19 cellular contexts compared by ENCODE assay signal in genomic region chr17:50263293-50264262, GRCh38. TPM values are rescaled to one million over a fixed set of nuclear protein-coding genes. Genes with fewer than 3 reads are reported as not detected.
DNase-seq lines count a peak whose midpoint lies in the region; ATAC-seq, FAIRE-seq and TF ChIP-seq lines count a peak whose summit lies in the region.
"Had no signal": no experiment of that assay in that cellular context is flagged by ENCODE, and none has a peak within 500 bp of the region (broad histone marks: within the 10 kb centered on the region; RNA-seq: fewer than 3 reads in every experiment).

No MANE protein-coding gene starts in this region.

- no peak overlapping the region for H3K18ac ChIP-seq in mesendoderm (ENCODE audit: low read length)

- peak overlapping the region; percentile 92 for H2AFZ ChIP-seq in GM23338

- no peak overlapping the region for H4K8ac ChIP-seq in mesendoderm (ENCODE audit: low read depth, low read length)

- no peaks in the 10 kb centered on the region for H3K9me2 ChIP-seq in GM23338 (ENCODE audit: insufficient read depth)

- peak overlapping the region; percentile 68 for H3K56ac ChIP-seq in mesendoderm (ENCODE audit: low read length)

- H4K20me1 ChIP-seq in GM23338 (replicated peaks; ENCODE audit: insufficient read depth): no peaks in the 10 kb centered on the region

- H3K4me3 ChIP-seq in GM23338 (peak overlapping the region; percentile 55), ascending aorta (no peak overlapping the region), mesendoderm (ENCODE audit: low read length) (no peak overlapping the region), testis (no peak overlapping the region)

- H3K36me3 ChIP-seq in GM23338 (ENCODE audit: insufficient read depth): no peaks in the 10 kb centered on the region
- no peaks in the 10 kb centered on the region for H3K36me3 ChIP-seq in ascending aorta
- no peaks in the 10 kb centered on the region for H3K36me3 ChIP-seq in mesendoderm (ENCODE audit: control insufficient read depth, insufficient read depth, low read length)
- no peaks in the 10 kb centered on the region for H3K36me3 ChIP-seq in testis (ENCODE audit: low read depth, missing control alignments)

- peak overlapping the region; percentile 59 for H3K4me3 Mint-ChIP-seq in GM23338
- H3K4me3 Mint-ChIP-seq in activated CD8-positive, alpha-beta T cell treated with anti-CD3 and anti-CD28 coated beads for 36 hours: no peak overlapping the region
- H3K4me3 Mint-ChIP-seq: activated naive CD4-positive, alpha-beta T cell treated with anti-CD3 and anti-CD28 coated beads for 36 hours; CD8-positive, alpha-beta T cell had no signal

- H3K23ac ChIP-seq in mesendoderm (ENCODE audit: low read length): no peak overlapping the region

- TF ChIP-seq POLR2A in testis (IDR thresholded peaks at IDR 0.05) (no peak), H54 (IDR thresholded peaks at IDR 0.05; ENCODE audit: low read depth, low read length) (no peak)

- peak; percentile 62 for DNase-seq in GM23338 (ENCODE audit: low spot score)
- DNase-seq in ascending aorta (ENCODE audit: low spot score in 2 of 2): peak in 1 of 2 donors; percentile 45
- DNase-seq in mesendoderm: no peak
- DNase-seq in testis: no peak
- no peak for DNase-seq in stimulated activated CD8-positive, alpha-beta memory T cell treated with anti-CD3 and anti-CD28 coated beads, Interleukin-4, amount 100 ng/mL, for 48 hours
- DNase-seq in activated CD8-positive, alpha-beta T cell treated with anti-CD3 and anti-CD28 coated beads for 36 hours: no peak
- no peak for DNase-seq in H54 (ENCODE audit: insufficient read length, low spot score)
- DNase-seq: activated naive CD4-positive, alpha-beta T cell treated with anti-CD3 and anti-CD28 coated beads for 36 hours; cerebellar nuclear complex; hippocampal formation; NCI-H146; NCI-H524; stimulated activated CD4-positive, alpha-beta T cell treated with anti-CD3 and anti-CD28 coated beads, Interleukin-2, amount 100 ng/mL, for 48 hours; stimulated activated naive CD4-positive, alpha-beta T cell treated with Interleukin-2 at 50 U/mL for 16 hours had no signal

- intact Hi-C loops in ascending aorta (cut with DNase I): no loop called here
- intact Hi-C loops in testis (cut with DNase I; ENCODE audit: low total_unique reads): no loop called here
- intact Hi-C loops in activated CD8-positive, alpha-beta T cell treated with anti-CD3 and anti-CD28 coated beads for 36 hours (cut with micrococcal nuclease): no loop called here

- no peak for FAIRE-seq in H54 (lab: Jason Lieb, UNC)
- FAIRE-seq: RCC 7860 had no signal

- H3K9me3 Mint-ChIP-seq in GM23338: no peaks in the 10 kb centered on the region; the same call in 2 of the 3 replicates
- no peaks in the 10 kb centered on the region for H3K9me3 Mint-ChIP-seq in activated CD8-positive, alpha-beta T cell treated with anti-CD3 and anti-CD28 coated beads for 36 hours
- H3K9me3 Mint-ChIP-seq: activated naive CD4-positive, alpha-beta T cell treated with anti-CD3 and anti-CD28 coated beads for 36 hours; CD8-positive, alpha-beta T cell had no signal

- CTCF ChIA-PET in activated CD8-positive, alpha-beta T cell treated with anti-CD3 and anti-CD28 coated beads for 36 hours (lab: Charles Lee): interaction anchor here (1.4 kb wide), 1 partner anchor 64 kb away, joined by 5 read pairs; no protein-coding TSS in a partner anchor

- H2BK120ac ChIP-seq in mesendoderm (ENCODE audit: low read depth, low read length): no peak overlapping the region

- no CpG with 5 or more reads among the region's 11 CpGs for WGBS in mesendoderm (ENCODE audit: extremely low coverage, insufficient coverage, low lambda C conversion rate)
- 40 to 43% methylated on average over 11 of the region's 11 CpGs for WGBS in testis, 2 donors

- peaks cover 36% of the 10 kb centered on the region for H3K4me1 Mint-ChIP-seq in GM23338
- H3K4me1 Mint-ChIP-seq in activated CD8-positive, alpha-beta T cell treated with anti-CD3 and anti-CD28 coated beads for 36 hours (ENCODE audit: low read depth): no peaks in the 10 kb centered on the region

- no peak for TF ChIP-seq CTCF in GM23338 (conservative IDR thresholded peaks at IDR 0.05; ENCODE audit: low read depth in 2 of 2)
- TF ChIP-seq CTCF in ascending aorta (IDR thresholded peaks at IDR 0.05): no peak
- no peak for TF ChIP-seq CTCF in testis (IDR thresholded peaks at IDR 0.05)
- TF ChIP-seq CTCF in activated CD8-positive, alpha-beta T cell treated with anti-CD3 and anti-CD28 coated beads for 36 hours (IDR thresholded peaks at IDR 0.05): no peak

- H3K27me3 Mint-ChIP-seq in GM23338 (ENCODE audit: insufficient read depth, low read depth, poor library complexity): peaks cover 15% of the 10 kb centered on the region
- H3K27me3 Mint-ChIP-seq in activated CD8-positive, alpha-beta T cell treated with anti-CD3 and anti-CD28 coated beads for 36 hours: no peaks in the 10 kb centered on the region

- H3K4me1 ChIP-seq in GM23338 (ENCODE audit: insufficient read depth): peaks cover 17% of the 10 kb centered on the region; the same call in 1 of the 2 replicates
- peaks cover 36 to 50% of the 10 kb centered on the region in 2 donors for H3K4me1 ChIP-seq in ascending aorta
- no peaks in the 10 kb centered on the region for H3K4me1 ChIP-seq in mesendoderm (ENCODE audit: control insufficient read depth, low read depth, low read length)
- peaks cover 52% of the 10 kb centered on the region for H3K4me1 ChIP-seq in testis

- H3K4me2 ChIP-seq in GM23338: peak overlapping the region; percentile 82
- H3K4me2 ChIP-seq in mesendoderm (ENCODE audit: low read length): peak overlapping the region; percentile 42

- ATAC-seq in GM23338: no peak; the same call in 2 of the 3 replicates
- no peak for ATAC-seq in activated CD8-positive, alpha-beta T cell treated with anti-CD3 and anti-CD28 coated beads for 36 hours
- ATAC-seq: CD8-positive, alpha-beta T cell had no signal

- H2AK5ac ChIP-seq in mesendoderm (ENCODE audit: low read length): no peak overlapping the region

- H4K5ac ChIP-seq in mesendoderm (ENCODE audit: low read length): no peak overlapping the region

- H3K27ac Mint-ChIP-seq in GM23338: no peak overlapping the region
- H3K27ac Mint-ChIP-seq in activated CD8-positive, alpha-beta T cell treated with anti-CD3 and anti-CD28 coated beads for 36 hours: no peak overlapping the region
- H3K27ac Mint-ChIP-seq: activated naive CD4-positive, alpha-beta T cell treated with anti-CD3 and anti-CD28 coated beads for 36 hours; CD8-positive, alpha-beta T cell; progenitor cell of endocrine pancreas had no signal

- no peak overlapping the region for H3K4ac ChIP-seq in mesendoderm (ENCODE audit: low read depth, low read length)

- no peaks in the 10 kb centered on the region for H3K36me3 Mint-ChIP-seq in GM23338 (ENCODE audit: low read depth)
- H3K36me3 Mint-ChIP-seq in activated CD8-positive, alpha-beta T cell treated with anti-CD3 and anti-CD28 coated beads for 36 hours (ENCODE audit: low read depth): no peaks in the 10 kb centered on the region
- H3K36me3 Mint-ChIP-seq: CD8-positive, alpha-beta T cell had no signal

- H3F3A ChIP-seq in GM23338 (replicated peaks; ENCODE audit: low read depth): no peaks in the 10 kb centered on the region

- H3K79me2 ChIP-seq in GM23338 (replicated peaks; ENCODE audit: insufficient read depth) (no peaks in the 10 kb centered on the region), mesendoderm (ENCODE audit: control insufficient read depth, insufficient read depth, low read length) (no peaks in the 10 kb centered on the region)

- no peaks in the 10 kb centered on the region for H3K9me3 ChIP-seq in ascending aorta
- no peaks in the 10 kb centered on the region for H3K9me3 ChIP-seq in testis

- POLR2A ChIA-PET in activated CD8-positive, alpha-beta T cell treated with anti-CD3 and anti-CD28 coated beads for 36 hours (lab: Charles Lee): no interaction called here

- no peak overlapping the region for H2BK5ac ChIP-seq in mesendoderm (ENCODE audit: low read length)

- H3K27me3 ChIP-seq in GM23338 (ENCODE audit: insufficient read depth): no peaks in the 10 kb centered on the region
- H3K27me3 ChIP-seq in ascending aorta: no peaks in the 10 kb centered on the region
- no peaks in the 10 kb centered on the region for H3K27me3 ChIP-seq in mesendoderm (ENCODE audit: insufficient read depth, low read length, poor library complexity)
- H3K27me3 ChIP-seq in testis: no peaks in the 10 kb centered on the region

- H2BK15ac ChIP-seq in mesendoderm (replicated peaks; ENCODE audit: low read depth): no peak overlapping the region

- H3K9ac ChIP-seq in mesendoderm (ENCODE audit: low read length): peak overlapping the region; percentile 43

- no peaks in the 10 kb centered on the region for H3K79me1 ChIP-seq in mesendoderm (ENCODE audit: low read length)

- H3K27ac ChIP-seq in GM23338 (ENCODE audit: low read depth): no peak overlapping the region
- H3K27ac ChIP-seq in ascending aorta: peak overlapping the region; percentile 18 to 35
- H3K27ac ChIP-seq in mesendoderm (ENCODE audit: low read depth, low read length): no peak overlapping the region
- H3K27ac ChIP-seq in testis: peak overlapping the region; percentile 63 to 66
- H3K27ac ChIP-seq: epithelial cell of prostate had no signal

TF ChIP-seq in GM23338, 12 proteins besides CTCF, POLR2A, EP300 and RAD21 (continues in another document):
- TF ChIP-seq JUNB (IDR thresholded peaks at IDR 0.05; ENCODE audit: unreplicated experiment): no peak
- no peak for TF ChIP-seq ZNF114 (CRISPR knock-in tag; IDR thresholded peaks at IDR 0.05)
- TF ChIP-seq CREB1 (CRISPR knock-in tag; IDR thresholded peaks at IDR 0.05; ENCODE audit: low read depth): no peak
- no peak for TF ChIP-seq NANOG (IDR thresholded peaks at IDR 0.05; ENCODE audit: borderline replicate concordance)
- no peak for TF ChIP-seq STAT1 (IDR thresholded peaks at IDR 0.05; ENCODE audit: unreplicated experiment)

RNA-seq across cellular contexts. Expression of gene TMEM92, which starts 10.7 kb away (rescaled TPM):
- 7.3 and 9.7 TPM in 2 replicates for total RNA-seq in GM23338 (2014; rRNA removed; shearing (Covaris generic))
- polyA plus RNA-seq in GM23338 (2016; fragmentation: Nextera tagmentation; extraction: Ambion mirVana) (13.4 and 18.4 TPM in 2 replicates), testis (ENCODE audit: insufficient read depth, low read depth, low replicate concordance) (0.44 TPM)
- total RNA-seq in ascending aorta (not detected), testis (1 to 10 TPM in 1 of 2 donors, under 1 TPM in 1; 0.93 to 1.5 TPM)
- 11.5 TPM for polyA plus RNA-seq in mesendoderm (2013, experiment 1 of 2)
- polyA plus RNA-seq in mesendoderm (2013, experiment 2 of 2): 10.9 TPM
- not detected for total RNA-seq in activated CD8-positive, alpha-beta T cell treated with anti-CD3 and anti-CD28 coated beads for 36 hours
- total RNA-seq: activated CD8-positive, alpha-beta memory T cell treated with anti-CD3 and anti-CD28 coated beads for 36 hours; activated naive CD4-positive, alpha-beta T cell treated with anti-CD3 and anti-CD28 coated beads for 36 hours; CD8-positive, alpha-beta T cell had no signal

Comparison
In these comparisons a context has a peak if more than half of its experiments do, and no peak if none do; other contexts are left out.
1. H3K27ac ChIP-seq: peak in ascending aorta (2 of 2) and testis (2 of 2); none in GM23338 (single experiment) and mesendoderm (single experiment).